Comparison of ENCODE assay signal across 12 cellular contexts in genomic region chr7:69067397-69067796, GRCh38.
DNase-seq lines count a peak whose midpoint lies in the region; ATAC-seq lines count a peak whose summit lies in the region.
"Had no signal": no experiment of that assay in that cellular context is flagged by ENCODE, and none has a peak within 500 bp of the region (broad histone marks: within the 10 kb centered on the region; RNA-seq: fewer than 3 reads in every experiment).

No MANE protein-coding gene starts in this region.

- H3K36me3 Mint-ChIP-seq in activated T-helper 1 cell treated with anti-CD3 and anti-CD28 coated beads, Interleukin-12 subunit alpha, Interleukin-12 subunit beta, Interleukin-2, Interleukin-4 antibody, amounts not matched to agents 30 ng/mL and 10 ng/mL and 1 ng/mL, durations not matched to agents 14 hours and 24 hours and 36 hours (ENCODE audit: low read depth): peaks cover 1% of the 10 kb centered on the region
- H3K36me3 Mint-ChIP-seq: activated naive CD4-positive, alpha-beta T cell treated with anti-CD3 and anti-CD28 coated beads, Interleukin-2, amount 10 ng/mL, durations not matched to agents 7 days and 5 days had no signal

- H3K4me1 Mint-ChIP-seq in activated T-helper 1 cell treated with anti-CD3 and anti-CD28 coated beads, Interleukin-12 subunit alpha, Interleukin-12 subunit beta, Interleukin-2, Interleukin-4 antibody, amounts not matched to agents 30 ng/mL and 10 ng/mL and 1 ng/mL, durations not matched to agents 14 hours and 24 hours and 36 hours (ENCODE audit: low read depth): no peaks in the 10 kb centered on the region
- H3K4me1 Mint-ChIP-seq: activated naive CD4-positive, alpha-beta T cell treated with anti-CD3 and anti-CD28 coated beads, Interleukin-2, amount 10 ng/mL, durations not matched to agents 7 days and 5 days had no signal

- H3K9me3 Mint-ChIP-seq in activated T-helper 1 cell treated with anti-CD3 and anti-CD28 coated beads, Interleukin-12 subunit alpha, Interleukin-12 subunit beta, Interleukin-2, Interleukin-4 antibody, amounts not matched to agents 30 ng/mL and 10 ng/mL and 1 ng/mL, durations not matched to agents 14 hours and 24 hours and 36 hours: peaks cover 32% of the 10 kb centered on the region

- ATAC-seq in left lobe of liver: peak; percentile 98
- no peak for ATAC-seq in HG02970 (IDR thresholded peaks at IDR 0.05; ENCODE audit: low FRiP score, unreplicated experiment)
- ATAC-seq in GM21737 (IDR thresholded peaks at IDR 0.05; ENCODE audit: unreplicated experiment): no peak

- no peak overlapping the region for H3K4me3 Mint-ChIP-seq in activated T-helper 1 cell treated with anti-CD3 and anti-CD28 coated beads, Interleukin-12 subunit alpha, Interleukin-12 subunit beta, Interleukin-2, Interleukin-4 antibody, amounts not matched to agents 30 ng/mL and 10 ng/mL and 1 ng/mL, durations not matched to agents 14 hours and 24 hours and 36 hours
- H3K4me3 Mint-ChIP-seq: activated naive CD4-positive, alpha-beta T cell treated with anti-CD3 and anti-CD28 coated beads, Interleukin-2, amount 10 ng/mL, durations not matched to agents 7 days and 5 days; stimulated activated naive CD8-positive, alpha-beta T cell treated with anti-CD3 and anti-CD28 coated beads, Interleukin-15, Interleukin-2, amounts not matched to agents 100 ng/mL and 50 ng/mL, for 24 hours had no signal

- H3K27ac Mint-ChIP-seq in activated T-helper 1 cell treated with anti-CD3 and anti-CD28 coated beads, Interleukin-12 subunit alpha, Interleukin-12 subunit beta, Interleukin-2, Interleukin-4 antibody, amounts not matched to agents 30 ng/mL and 10 ng/mL and 1 ng/mL, durations not matched to agents 14 hours and 24 hours and 36 hours: no peak overlapping the region
- H3K27ac Mint-ChIP-seq: activated naive CD4-positive, alpha-beta T cell treated with anti-CD3 and anti-CD28 coated beads, Interleukin-2, amount 10 ng/mL, durations not matched to agents 7 days and 5 days; stimulated activated naive CD8-positive, alpha-beta T cell treated with anti-CD3 and anti-CD28 coated beads, Interleukin-15, Interleukin-2, amounts not matched to agents 100 ng/mL and 50 ng/mL, for 24 hours had no signal

- intact Hi-C loops in activated T-helper 1 cell treated with anti-CD3 and anti-CD28 coated beads, Interleukin-12 subunit alpha, Interleukin-12 subunit beta, Interleukin-2, Interleukin-4 antibody, amounts not matched to agents 30 ng/mL and 10 ng/mL and 1 ng/mL, durations not matched to agents 14 hours and 24 hours and 36 hours (cut with micrococcal nuclease): no loop called here

- no peaks in the 10 kb centered on the region for H3K27me3 Mint-ChIP-seq in activated T-helper 1 cell treated with anti-CD3 and anti-CD28 coated beads, Interleukin-12 subunit alpha, Interleukin-12 subunit beta, Interleukin-2, Interleukin-4 antibody, amounts not matched to agents 30 ng/mL and 10 ng/mL and 1 ng/mL, durations not matched to agents 14 hours and 24 hours and 36 hours (ENCODE audit: insufficient read depth)
- H3K27me3 Mint-ChIP-seq: activated naive CD4-positive, alpha-beta T cell treated with anti-CD3 and anti-CD28 coated beads, Interleukin-2, amount 10 ng/mL, durations not matched to agents 7 days and 5 days; stimulated activated naive CD8-positive, alpha-beta T cell treated with anti-CD3 and anti-CD28 coated beads, Interleukin-15, Interleukin-2, amounts not matched to agents 100 ng/mL and 50 ng/mL, for 24 hours had no signal

- DNase-seq in COR-L47 (lab: John Stamatoyannopoulos, UW): peak; percentile 2
- peak; percentile 3 for DNase-seq in HK-2 (ENCODE audit: unreplicated experiment)
- peak; percentile 17 for DNase-seq in SW480 (ENCODE audit: low spot score)
- peak; percentile 66 for DNase-seq in left lobe of liver (ENCODE audit: low spot score)
- no peak for DNase-seq in activated T-helper 1 cell treated with anti-CD3 and anti-CD28 coated beads, Interleukin-12 subunit alpha, Interleukin-12 subunit beta, Interleukin-2, Interleukin-4 antibody, amounts not matched to agents 30 ng/mL and 10 ng/mL and 1 ng/mL, durations not matched to agents 14 hours and 24 hours and 36 hours (ENCODE audit: low spot score)
- no peak for DNase-seq in NCI-H345 (lab: John Stamatoyannopoulos, UW)
- DNase-seq: activated naive CD4-positive, alpha-beta T cell treated with anti-CD3 and anti-CD28 coated beads, Interleukin-2, amount 10 ng/mL, durations not matched to agents 7 days and 5 days; mesenchymal stem cell; NCI-H2171 treated with DMSO at 0.1 percent for 48 hours had no signal

Comparison
In these comparisons a context has a peak if more than half of its experiments do, and no peak if none do; other contexts are left out.
1. DNase-seq: peak in COR-L47 (single experiment), HK-2 (single experiment), SW480 (single experiment) and left lobe of liver (single experiment); none in activated T-helper 1 cell treated with anti-CD3 and anti-CD28 coated beads, Interleukin-12 subunit alpha, Interleukin-12 subunit beta, Interleukin-2, Interleukin-4 antibody, amounts not matched to agents 30 ng/mL and 10 ng/mL and 1 ng/mL, durations not matched to agents 14 hours and 24 hours and 36 hours (single experiment) and NCI-H345 (single experiment).